In genomic region chr1:215583185-215583692, GRCh38 we compare ENCODE assay signal across 13 cellular contexts. TPM values are rescaled to one million over a fixed set of nuclear protein-coding genes. Genes with fewer than 3 reads are reported as not detected.
DNase-seq lines count a peak whose midpoint lies in the region; ATAC-seq, FAIRE-seq and TF ChIP-seq lines count a peak whose summit lies in the region.
"Had no signal": no experiment of that assay in that cellular context is flagged by ENCODE, and none has a peak within 500 bp of the region (broad histone marks: within the 10 kb centered on the region; RNA-seq: fewer than 3 reads in every experiment).

No MANE protein-coding gene starts in this region.

- H3K27me3 ChIP-seq in bronchial epithelial cell (ENCODE audit: control insufficient read depth, insufficient read depth, low read length) (no peaks in the 10 kb centered on the region), liver (ENCODE audit: control insufficient read depth in 4 of 4, insufficient read depth in 4 of 4, low read length in 3 of 4) (no peaks in the 10 kb centered on the region)

- TF ChIP-seq CTCF in bronchial epithelial cell (IDR thresholded peaks at IDR 0.05; ENCODE audit: insufficient read depth, low read length, severe bottlenecking), result no peak
- TF ChIP-seq CTCF in liver (IDR thresholded peaks at IDR 0.05; ENCODE audit: low read depth, low read length, missing input control), result no peak

- H3K4me3 ChIP-seq in bronchial epithelial cell (ENCODE audit: low read depth, low read length) (peak overlapping the region; percentile 10), liver (ENCODE audit: low read depth in 1 of 3, low read length in 3 of 3) (no peak overlapping the region)

- WGBS in liver, result 41% methylated on average over 5 of the region's 5 CpGs

- H3K27ac ChIP-seq in liver (ENCODE audit: low read depth in 1 of 2, low read length in 2 of 2), result peak overlapping the region; percentile 0 to 27
- H3K27ac ChIP-seq: KMS-11 had no signal

- no peak overlapping the region for H3K9ac ChIP-seq in liver (ENCODE audit: low read depth in 1 of 2, low read length in 2 of 2)
- H3K9ac ChIP-seq: KMS-11 had no signal

- TF ChIP-seq RAD21 in liver (IDR thresholded peaks at IDR 0.05), result no peak

- FAIRE-seq in bronchial epithelial cell (lab: Jason Lieb, UNC), result peak; percentile 75

- H3K36me3 ChIP-seq in bronchial epithelial cell (ENCODE audit: control insufficient read depth, insufficient read depth, low read length), result no peaks in the 10 kb centered on the region
- peaks cover 1 to 30% (median 13%) of the 10 kb centered on the region in 4 donors for H3K36me3 ChIP-seq in liver (ENCODE audit: control insufficient read depth in 4 of 4, insufficient read depth in 3 of 4, low read depth in 1 of 4, low read length in 3 of 4)

- peak; percentile 87 for DNase-seq in bronchial epithelial cell (ENCODE audit: low read depth)
- DNase-seq in OCI-M2 (lab: John Stamatoyannopoulos, UW; ENCODE audit: unreplicated experiment), result no peak
- DNase-seq in NOMO-1 (lab: John Stamatoyannopoulos, UW; ENCODE audit: unreplicated experiment in 2 of 2), result no peak
- DNase-seq in activated CD4-positive, alpha-beta T cell treated with anti-CD3 and anti-CD28 coated beads, Interleukin-2, amount 50 U/mL, for 48 hours, result no peak
- DNase-seq in middle frontal gyrus (ENCODE audit: extremely low spot score, low spot score), result no peak
- DNase-seq: activated CD4-positive, CD25-positive, alpha-beta regulatory T cell treated with anti-CD3 and anti-CD28 coated beads, Interleukin-2, amount 50 U/mL, for 72 hours; NCI-H345; SHP77 treated with DMSO at 0.1 percent for 48 hours; stimulated activated CD4-positive, alpha-beta T cell treated with anti-CD3 and anti-CD28 coated beads, Interleukin-15, amount 100 ng/mL, for 24 hours had no signal

- no peaks in the 10 kb centered on the region for H3K9me3 ChIP-seq in liver (ENCODE audit: control insufficient read depth in 4 of 4, low read length in 3 of 4)

- H3K4me1 ChIP-seq in liver (ENCODE audit: control insufficient read depth in 4 of 4, insufficient read depth in 4 of 4, low read length in 3 of 4), result peaks cover 0 to 3% (median under 1%) of the 10 kb centered on the region in 4 donors

- ATAC-seq in GM18520 (IDR thresholded peaks at IDR 0.05; ENCODE audit: unreplicated experiment) (peak; percentile 79), HG03280 (IDR thresholded peaks at IDR 0.05; ENCODE audit: unreplicated experiment) (peak; percentile 46)

TF ChIP-seq in liver, 16 proteins besides CTCF, POLR2A, EP300 and RAD21:
- TF ChIP-seq JUND (IDR thresholded peaks at IDR 0.05) (peak in 1 of 2 donors; percentile 15), NR2F2 (IDR thresholded peaks at IDR 0.05) (peak; percentile 83), HNF4G (IDR thresholded peaks at IDR 0.05) (no peak), REST (IDR thresholded peaks at IDR 0.05) (no peak), TAF1 (conservative IDR thresholded peaks at IDR 0.05) (no peak), MAX (IDR thresholded peaks at IDR 0.05) (no peak), GABPA (IDR thresholded peaks at IDR 0.05 in 1 of 2, conservative IDR thresholded peaks at IDR 0.05 in 1 of 2) (no peak), ZBTB33 (IDR thresholded peaks at IDR 0.05) (no peak), HNF4A (conservative IDR thresholded peaks at IDR 0.05) (peak; percentile 8 to 35), SP1 (IDR thresholded peaks at IDR 0.05) (peak; percentile 43), YY1 (IDR thresholded peaks at IDR 0.05) (peak; percentile 58), RXRA (IDR thresholded peaks at IDR 0.05) (peak; percentile 48 to 49), ATF3 (IDR thresholded peaks at IDR 0.05) (no peak), FOXA2 (IDR thresholded peaks at IDR 0.05) (no peak), EGR1 (IDR thresholded peaks at IDR 0.05; ENCODE audit: low read depth in 2 of 2) (no peak), FOXA1 (IDR thresholded peaks at IDR 0.05) (no peak)
TF ChIP-seq in liver: peak in this region for 6.

RNA-seq across cellular contexts. Expression of gene KCTD3, which starts 16.1 kb away (rescaled TPM):
- 29.1 and 32.9 TPM in 2 replicates for total RNA-seq in bronchial epithelial cell
- total RNA-seq in liver, result 10 to 100 TPM; 28.7 to 58.7 TPM
- polyA plus RNA-seq in liver, result 10 to 100 TPM; 20.8 to 23.4 TPM
